18 cellular contexts compared by ENCODE assay signal in genomic region chr7:105489409-105489808, GRCh38.
"Had no signal": no experiment of that assay in that cellular context is flagged by ENCODE, and none has a peak within 500 bp of the region (broad histone marks: within the 10 kb centered on the region; RNA-seq: fewer than 3 reads in every experiment).

No MANE protein-coding gene starts in this region.

- H3K27me3 ChIP-seq: body of pancreas, cardiac muscle cell, foreskin keratinocyte, pancreas, tibial artery had no signal

- H3K36me3 ChIP-seq: pancreas had no signal

- H3K4me1 ChIP-seq: foreskin keratinocyte had no signal

- H3K27ac Mint-ChIP-seq: activated naive CD4-positive, alpha-beta T cell treated with anti-CD3 and anti-CD28 coated beads, Interleukin-2, amount 10 ng/mL, durations not matched to agents 7 days and 5 days; activated T-cell treated with anti-CD3 and anti-CD28 coated beads, Interleukin-2, amount 50 U/mL, for 72 hours; mesothelial cell of epicardium; naive thymus-derived CD8-positive, alpha-beta T cell; T-cell; T-helper 2 cell treated with Interferon-gamma antibody and Interleukin-4, amounts not matched to agents 5 μg/mL and 100 μg/mL, for 36 hours had no signal

- H3K4me1 Mint-ChIP-seq: activated naive CD4-positive, alpha-beta T cell treated with anti-CD3 and anti-CD28 coated beads, Interleukin-2, amount 10 ng/mL, durations not matched to agents 7 days and 5 days had no signal

- ATAC-seq: activated T-cell treated with anti-CD3 and anti-CD28 coated beads, Interleukin-2, amount 50 U/mL, for 72 hours; body of pancreas; foreskin keratinocyte; naive thymus-derived CD8-positive, alpha-beta T cell; right cardiac atrium; stimulated activated naive CD8-positive, alpha-beta T cell treated with anti-CD3 and anti-CD28 coated beads, Interleukin-15, Interleukin-2, amounts not matched to agents 100 U/mL and 50 U/mL, for 24 hours; T-cell had no signal

- H3K9me3 Mint-ChIP-seq: activated naive CD4-positive, alpha-beta T cell treated with anti-CD3 and anti-CD28 coated beads, Interleukin-2, amount 10 ng/mL, durations not matched to agents 7 days and 5 days; activated T-cell treated with anti-CD3 and anti-CD28 coated beads, Interleukin-2, amount 50 U/mL, for 72 hours; mesothelial cell of epicardium; naive thymus-derived CD8-positive, alpha-beta T cell; T-cell; T-helper 2 cell treated with Interferon-gamma antibody and Interleukin-4, amounts not matched to agents 5 μg/mL and 100 μg/mL, for 36 hours had no signal

- H3K4me3 Mint-ChIP-seq: activated naive CD4-positive, alpha-beta T cell treated with anti-CD3 and anti-CD28 coated beads, Interleukin-2, amount 10 ng/mL, durations not matched to agents 7 days and 5 days; activated T-cell treated with anti-CD3 and anti-CD28 coated beads, Interleukin-2, amount 50 U/mL, for 72 hours; mesothelial cell of epicardium; naive thymus-derived CD8-positive, alpha-beta T cell; T-cell; T-helper 2 cell treated with Interferon-gamma antibody and Interleukin-4, amounts not matched to agents 5 μg/mL and 100 μg/mL, for 36 hours had no signal

- H3K9me3 ChIP-seq: body of pancreas, left ventricle myocardium inferior, pancreas, tibial artery had no signal

- H3K27me3 Mint-ChIP-seq: activated naive CD4-positive, alpha-beta T cell treated with anti-CD3 and anti-CD28 coated beads, Interleukin-2, amount 10 ng/mL, durations not matched to agents 7 days and 5 days; naive thymus-derived CD8-positive, alpha-beta T cell; T-cell had no signal

- DNase-seq: activated effector memory CD4-positive, alpha-beta T cell treated with anti-CD3 and anti-CD28 coated beads, Interleukin-2, amount 50 U/mL, for 16 hours; activated naive CD4-positive, alpha-beta T cell treated with anti-CD3 and anti-CD28 coated beads, Interleukin-2, amount 10 ng/mL, durations not matched to agents 7 days and 5 days; activated T-cell treated with anti-CD3 and anti-CD28 coated beads, Interleukin-2, amount 50 U/mL, for 72 hours; anterior cingulate cortex; body of pancreas; foreskin keratinocyte; left ventricle myocardium inferior; naive thymus-derived CD8-positive, alpha-beta T cell; pancreas; right cardiac atrium; stimulated activated CD4-positive, alpha-beta T cell treated with anti-CD3 and anti-CD28 coated beads, Interleukin-12 subunit alpha, Interleukin-12 subunit beta, amount 100 ng/mL, for 4 hours; stimulated activated CD4-positive, alpha-beta T cell treated with anti-CD3 and anti-CD28 coated beads, Interleukin-4, amount 100 ng/mL, for 4 hours; stimulated activated naive CD8-positive, alpha-beta T cell treated with anti-CD3 and anti-CD28 coated beads, Interleukin-15, Interleukin-2, amounts not matched to agents 100 U/mL and 50 U/mL, for 24 hours; T-cell; tibial artery had no signal

- H3K27ac ChIP-seq: body of pancreas, cardiac muscle cell, foreskin keratinocyte, left ventricle myocardium inferior, pancreas, tibial artery had no signal

- H3K4me3 ChIP-seq: body of pancreas, cardiac muscle cell, left ventricle myocardium inferior, pancreas, tibial artery had no signal
